Comparison of ENCODE assay signal across 12 cellular contexts in the genomic region with DNA sequence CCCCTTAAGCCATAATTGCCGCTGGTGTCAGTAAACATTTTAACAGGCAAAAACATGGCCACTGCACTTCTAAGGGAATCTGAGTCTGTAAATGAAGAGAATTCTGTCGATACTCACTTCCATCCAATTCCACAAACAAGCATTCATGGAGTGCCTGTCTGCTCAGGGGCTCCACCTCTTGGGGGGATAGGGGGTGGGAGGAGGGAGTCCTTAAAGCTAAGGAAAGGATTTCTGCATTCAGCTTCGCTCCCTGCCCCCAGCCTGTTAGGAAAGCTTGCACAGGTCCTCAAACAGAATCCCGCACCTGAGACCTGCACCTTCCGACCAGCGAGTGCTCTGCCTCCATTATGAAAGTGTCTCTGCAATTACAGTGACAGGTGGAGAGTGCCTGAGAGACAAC.
"Had no signal": no experiment of that assay in that cellular context is flagged by ENCODE, and none has a peak within 500 bp of the region (broad histone marks: within the 10 kb centered on the region; RNA-seq: fewer than 3 reads in every experiment).

No MANE protein-coding gene starts in this region.

- H3K4me1 ChIP-seq: left lung, sigmoid colon, upper lobe of left lung had no signal

- DNase-seq: activated CD4-positive, alpha-beta T cell treated with anti-CD3 and anti-CD28 coated beads for 48 hours; activated CD8-positive, alpha-beta memory T cell treated with anti-CD3 and anti-CD28 coated beads for 24 hours; activated naive CD4-positive, alpha-beta T cell treated with anti-CD3 and anti-CD28 coated beads for 36 hours; foreskin keratinocyte; head of caudate nucleus; sigmoid colon; stimulated activated naive CD4-positive, alpha-beta T cell; upper lobe of left lung had no signal

- H3K9me3 ChIP-seq: sigmoid colon, upper lobe of left lung had no signal

- ATAC-seq: activated T-helper 17 cell treated with anti-CD3 and anti-CD28 coated beads, Interleukin-2, amount 50 U/mL, for 72 hours; foreskin keratinocyte; left lung had no signal

- FAIRE-seq: colon, keratinocyte had no signal

- H3K36me3 ChIP-seq: left lung, sigmoid colon, upper lobe of left lung had no signal

- H3K4me3 ChIP-seq: left lung, sigmoid colon, upper lobe of left lung had no signal

- H3K27ac ChIP-seq: foreskin keratinocyte, left lung, sigmoid colon, upper lobe of left lung had no signal

- H3K27me3 ChIP-seq: foreskin keratinocyte, left lung, sigmoid colon, upper lobe of left lung had no signal
